In the genomic region with DNA sequence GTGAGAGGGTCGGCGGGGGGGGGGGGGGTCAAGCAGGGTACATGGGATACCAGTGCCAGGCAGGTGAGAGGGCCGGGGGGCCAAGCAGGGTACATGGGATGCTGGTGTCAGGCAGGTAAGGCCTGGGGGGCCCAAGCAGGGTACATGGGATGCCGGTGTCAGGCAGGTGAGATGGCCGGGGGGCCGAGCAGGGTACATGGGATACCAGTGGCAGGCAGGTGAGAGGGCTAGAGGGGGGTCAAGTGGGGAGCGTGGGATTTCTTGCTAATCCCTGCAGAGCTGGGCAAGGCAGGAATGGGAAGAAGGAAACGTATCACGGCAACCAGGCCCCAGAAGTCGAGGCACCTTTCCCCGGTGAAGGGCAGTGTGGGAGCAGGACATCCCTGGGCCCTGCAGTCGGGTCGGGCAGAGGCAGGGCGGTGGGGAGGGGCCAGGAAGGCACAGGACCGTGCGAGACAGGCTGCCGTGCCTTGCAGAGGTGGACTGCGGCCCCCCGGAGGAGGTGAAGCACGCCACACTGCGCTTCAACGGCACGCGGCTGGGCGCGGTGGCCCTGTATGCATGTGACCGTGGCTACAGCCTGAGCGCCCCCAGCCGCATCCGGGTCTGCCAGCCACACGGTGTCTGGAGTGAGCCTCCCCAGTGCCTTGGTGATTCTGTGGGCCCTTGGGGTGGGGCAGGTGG, we compare ENCODE assay signal across 1 cellular context.
TF ChIP-seq lines count a peak whose summit lies in the region.

No MANE protein-coding gene starts in this region.

TF ChIP-seq in GM23338, 12 proteins besides CTCF, POLR2A, EP300 and RAD21 (continued from another document):
- TF ChIP-seq ZNF462 (CRISPR knock-in tag; IDR thresholded peaks at IDR 0.05) (no peak), JUNB (IDR thresholded peaks at IDR 0.05; ENCODE audit: unreplicated experiment) (no peak)
